Comparison of ENCODE assay signal across 8 cellular contexts in genomic region chr14:74579447-74580274, GRCh38.
DNase-seq lines count a peak whose midpoint lies in the region; TF ChIP-seq lines count a peak whose summit lies in the region.
"Had no signal": no experiment of that assay in that cellular context is flagged by ENCODE, and none has a peak within 500 bp of the region (broad histone marks: within the 10 kb centered on the region; RNA-seq: fewer than 3 reads in every experiment).

No MANE protein-coding gene starts in this region.

- no peak for TF ChIP-seq CTCF in fibroblast of mammary gland (conservative IDR thresholded peaks at IDR 0.05; ENCODE audit: control insufficient read depth, insufficient read depth, low read depth, low read length)

- H3K4me3 ChIP-seq in fibroblast of mammary gland (ENCODE audit: control insufficient read depth, low read depth, low read length): no peak overlapping the region
- no peak overlapping the region for H3K4me3 ChIP-seq in HAP-1

- H3K9me3 ChIP-seq in HAP-1: no peaks in the 10 kb centered on the region

- DNase-seq in HS-5 (ENCODE audit: low read depth) (peak; percentile 42), activated T-cell treated with anti-CD3 and anti-CD28 coated beads for 4 hours (peak; percentile 7), fibroblast of mammary gland (ENCODE audit: low read depth) (peak; percentile 93), NCI-H510A treated with DMSO at 0.1 percent for 48 hours (lab: John Stamatoyannopoulos, UW) (no peak), T-helper 9 cell (no peak), HAP-1 (ENCODE audit: low spot score in 2 of 2) (no peak)
- peak; percentile 16 to 41 for DNase-seq in stimulated activated CD8-positive, alpha-beta memory T cell treated with anti-CD3 and anti-CD28 coated beads, Interleukin-7, amount 100 ng/mL, for 4 hours (ENCODE audit: low read depth in 2 of 2)
- DNase-seq: WERI-Rb-1 had no signal

- H3K27me3 ChIP-seq in HAP-1 (ENCODE audit: low read depth): no peaks in the 10 kb centered on the region

- H3K36me3 ChIP-seq in HAP-1 (replicated peaks): no peaks in the 10 kb centered on the region
- H3K36me3 ChIP-seq: WERI-Rb-1 had no signal

- in situ Hi-C loops in HAP-1 (cut with MboI; ENCODE audit: low sequenced_read_pairs): no loop called here

- H3K4me1 ChIP-seq in HAP-1: no peaks in the 10 kb centered on the region

Comparison
In these comparisons a context has a peak if more than half of its experiments do, and no peak if none do; other contexts are left out.
1. DNase-seq: peak in HS-5 (single experiment), activated T-cell treated with anti-CD3 and anti-CD28 coated beads for 4 hours (single experiment), fibroblast of mammary gland (single experiment) and stimulated activated CD8-positive, alpha-beta memory T cell treated with anti-CD3 and anti-CD28 coated beads, Interleukin-7, amount 100 ng/mL, for 4 hours (2 of 2); none in NCI-H510A treated with DMSO at 0.1 percent for 48 hours (single experiment), T-helper 9 cell (single experiment) and HAP-1 (0 of 2).